32 cellular contexts compared by ENCODE assay signal in the genomic region with DNA sequence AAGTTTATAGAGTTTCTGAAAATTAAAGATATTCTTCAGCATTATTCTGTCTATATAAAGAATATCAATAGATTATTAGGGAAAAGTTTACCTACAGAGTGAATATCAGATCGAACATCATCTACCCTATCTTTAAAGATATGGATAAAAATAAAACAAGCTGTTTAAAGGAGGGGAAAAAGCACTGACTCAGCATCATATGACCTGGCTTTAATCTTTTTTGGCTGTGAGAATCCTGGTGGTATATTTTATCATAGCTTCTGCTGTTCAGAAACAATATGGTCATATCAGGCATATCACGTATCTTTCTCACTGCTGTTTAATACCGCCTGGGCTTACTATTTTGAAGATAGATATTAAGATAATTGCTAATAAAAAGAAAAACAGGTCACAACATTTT.
"Had no signal": no experiment of that assay in that cellular context is flagged by ENCODE, and none has a peak within 500 bp of the region (broad histone marks: within the 10 kb centered on the region; RNA-seq: fewer than 3 reads in every experiment).

No MANE protein-coding gene starts in this region.

- H3K9me3 ChIP-seq: ascending aorta, breast epithelium, colonic mucosa, heart left ventricle had no signal

- H3K4me1 ChIP-seq: ascending aorta, breast epithelium, colonic mucosa, heart left ventricle had no signal

- H3K36me3 ChIP-seq: ascending aorta, breast epithelium, cardiac muscle cell, colonic mucosa, heart left ventricle, WERI-Rb-1 had no signal

- H3K27me3 ChIP-seq: ascending aorta, breast epithelium, cardiac muscle cell, colonic mucosa, heart left ventricle had no signal

- DNase-seq: activated B cell treated with CpG ODN at 0.5 μM for 24 hours; activated CD4-positive, alpha-beta memory T cell treated with anti-CD3 and anti-CD28 coated beads for 36 hours; activated CD4-positive, alpha-beta T cell treated with anti-CD3 and anti-CD28 coated beads for 36 hours; activated CD4-positive, alpha-beta T cell treated with anti-CD3 and anti-CD28 coated beads, Interleukin-2, amount 10 ng/mL, durations not matched to agents 24 days and 14 days; activated CD4-positive, CD25-positive, alpha-beta regulatory T cell treated with anti-CD3 and anti-CD28 coated beads, Interleukin-2, amount 50 U/mL, for 72 hours; activated CD8-positive, alpha-beta memory T cell treated with anti-CD3 and anti-CD28 coated beads, Interleukin-2, amount 10 ng/mL, durations not matched to agents 7 days and 5 days; activated CD8-positive, alpha-beta memory T cell treated with anti-CD3 and anti-CD28 coated beads, Interleukin-2, amount 50 U/mL, for 4 hours; activated CD8-positive, alpha-beta T cell treated with anti-CD3 and anti-CD28 coated beads, Interleukin-2, amount 10 ng/mL, durations not matched to agents 7 days and 5 days; activated effector memory CD4-positive, alpha-beta T cell treated with anti-CD3 and anti-CD28 coated beads, Interleukin-2, amount 50 U/mL, for 16 hours; activated naive CD4-positive, alpha-beta T cell treated with anti-CD3 and anti-CD28 coated beads for 36 hours; activated naive CD8-positive, alpha-beta T cell treated with anti-CD3 and anti-CD28 coated beads, Interleukin-2, amount 10 ng/mL, durations not matched to agents 7 days and 5 days; activated T-cell treated with anti-CD3 and anti-CD28 coated beads, Interleukin-2, amount 50 U/mL, for 1 hour; activated T-cell treated with anti-CD3 and anti-CD28 coated beads, Interleukin-2, amount 50 U/mL, for 48 hours; central memory CD4-positive, alpha-beta T cell; cerebellar nuclear complex; colonic mucosa; effector CD8-positive, alpha-beta T cell; foreskin fibroblast; glutamatergic neuron; heart left ventricle; T-helper 1 cell; T-helper 17 cell; T1000; WERI-Rb-1 had no signal

- H3K27ac ChIP-seq: ascending aorta, breast epithelium, cardiac muscle cell, colonic mucosa, epithelial cell of prostate, heart left ventricle, WERI-Rb-1 had no signal

- H3K4me3 ChIP-seq: ascending aorta, breast epithelium, cardiac muscle cell, colonic mucosa, heart left ventricle had no signal

- FAIRE-seq: endometrium, endothelial cell of umbilical vein, frontal cortex had no signal

- ATAC-seq: activated CD4-positive, alpha-beta T cell treated with anti-CD3 and anti-CD28 coated beads for 36 hours; activated CD8-positive, alpha-beta memory T cell treated with anti-CD3 and anti-CD28 coated beads, Interleukin-2, amount 10 ng/mL, durations not matched to agents 7 days and 5 days; activated CD8-positive, alpha-beta T cell treated with anti-CD3 and anti-CD28 coated beads, Interleukin-2, amount 10 ng/mL, durations not matched to agents 7 days and 5 days; esophagus mucosa; heart left ventricle; T-helper 17 cell had no signal
